ENCODE assay signal across 8 cellular contexts in the genomic region with DNA sequence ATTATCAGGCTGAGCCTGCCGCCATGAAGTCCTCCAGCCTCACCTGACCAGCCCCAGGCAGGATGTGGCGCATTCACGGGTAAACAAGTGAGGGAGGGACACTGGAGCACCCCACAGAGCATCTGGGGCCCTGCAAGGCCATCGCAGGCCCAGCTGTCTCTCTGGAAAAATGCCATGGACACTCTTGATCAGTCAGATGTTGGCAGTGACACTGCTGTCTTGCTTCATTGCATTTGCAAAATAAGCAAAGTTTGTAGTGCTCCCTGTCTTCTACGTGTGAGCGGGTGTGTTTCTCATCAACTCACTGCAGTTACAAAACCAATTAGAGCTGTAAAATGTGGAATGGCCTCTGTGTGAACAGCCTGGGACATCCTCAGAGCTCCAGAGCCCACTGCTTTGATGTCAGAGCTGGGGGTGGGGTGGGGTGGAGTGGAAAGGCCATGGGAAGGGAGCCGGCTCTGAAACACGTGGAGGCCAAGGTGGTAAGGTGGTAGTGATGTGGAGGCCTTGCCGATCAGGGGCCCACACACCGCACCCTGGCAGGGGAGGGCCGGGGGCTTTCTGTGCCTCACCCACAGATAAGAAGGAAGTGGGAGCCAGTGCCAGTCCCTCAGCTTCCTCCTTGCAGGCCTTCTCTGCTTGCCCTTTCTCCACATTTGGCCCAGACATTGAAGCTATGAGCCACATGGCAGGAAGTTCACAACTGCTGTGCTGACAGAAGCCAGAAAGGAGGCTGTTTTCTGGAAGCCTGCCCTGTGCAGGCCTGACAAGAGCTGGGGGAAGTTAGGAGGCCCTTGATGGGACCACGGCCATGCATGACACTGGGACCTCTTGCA.
DNase-seq lines count a peak whose midpoint lies in the region; ATAC-seq, FAIRE-seq and TF ChIP-seq lines count a peak whose summit lies in the region.

No MANE protein-coding gene starts in this region.

- no peaks in the 10 kb centered on the region for H3K36me3 ChIP-seq in MG63
- no peaks in the 10 kb centered on the region for H3K36me3 ChIP-seq in kidney (ENCODE audit: control insufficient read depth in 1 of 2, insufficient read depth in 2 of 2, low read length in 2 of 2)
- no peaks in the 10 kb centered on the region for H3K36me3 ChIP-seq in stomach

- CTCF ChIA-PET in activated naive CD4-positive, alpha-beta T cell treated with anti-CD3 and anti-CD28 coated beads, Interleukin-2, amount 10 ng/mL, durations not matched to agents 7 days and 5 days (lab: Charles Lee), result interaction anchor here (1.3 kb wide), 1 partner anchor 255 kb away, joined by 4 read pairs; a partner anchor contains a TSS

- no peaks in the 10 kb centered on the region for H3K27me3 ChIP-seq in MG63
- no peaks in the 10 kb centered on the region for H3K27me3 ChIP-seq in stomach

- no peak for TF ChIP-seq POLR2A in stomach (IDR thresholded peaks at IDR 0.05)

- intact Hi-C loops in kidney (cut with DNase I), result no loop called here
- intact Hi-C loops in stomach (cut with DNase I; ENCODE audit: low total_unique reads), result no loop called here

- H3K27ac ChIP-seq in kidney (ENCODE audit: low read depth in 2 of 2, low read length in 2 of 2) (peak overlapping the region in 1 of 2 donors; percentile 49), stomach (peak overlapping the region; percentile 14 to 80 (median 74))

- TF ChIP-seq CTCF in kidney (IDR thresholded peaks at IDR 0.05; ENCODE audit: borderline replicate concordance, extremely low read depth, insufficient read depth) (no peak), stomach (IDR thresholded peaks at IDR 0.05) (no peak)

- ATAC-seq in HG02885 (IDR thresholded peaks at IDR 0.05; ENCODE audit: poor library complexity, unreplicated experiment) (no peak), HG03342 (IDR thresholded peaks at IDR 0.05; ENCODE audit: unreplicated experiment) (no peak)

- FAIRE-seq in kidney (lab: Jason Lieb, UNC), result no peak

- no peaks in the 10 kb centered on the region for H3K9me3 Mint-ChIP-seq in activated naive CD4-positive, alpha-beta T cell treated with anti-CD3 and anti-CD28 coated beads, Interleukin-2, amount 10 ng/mL, durations not matched to agents 7 days and 5 days

- H3K36me3 Mint-ChIP-seq in activated naive CD4-positive, alpha-beta T cell treated with anti-CD3 and anti-CD28 coated beads, Interleukin-2, amount 10 ng/mL, durations not matched to agents 7 days and 5 days, result no peaks in the 10 kb centered on the region

- peaks cover 7% of the 10 kb centered on the region for H3K4me1 Mint-ChIP-seq in activated naive CD4-positive, alpha-beta T cell treated with anti-CD3 and anti-CD28 coated beads, Interleukin-2, amount 10 ng/mL, durations not matched to agents 7 days and 5 days

- H3K4me3 ChIP-seq in MG63 (no peak overlapping the region), kidney (ENCODE audit: low read length in 2 of 2) (no peak overlapping the region), stomach (no peak overlapping the region)

- H3K27ac Mint-ChIP-seq in activated naive CD4-positive, alpha-beta T cell treated with anti-CD3 and anti-CD28 coated beads, Interleukin-2, amount 10 ng/mL, durations not matched to agents 7 days and 5 days, result no peak overlapping the region

- H3K9me3 ChIP-seq in MG63, result no peaks in the 10 kb centered on the region
- no peaks in the 10 kb centered on the region for H3K9me3 ChIP-seq in kidney (ENCODE audit: control insufficient read depth in 1 of 2, low read length in 2 of 2)
- H3K9me3 ChIP-seq in stomach, result no peaks in the 10 kb centered on the region

- H3K9ac ChIP-seq in kidney (ENCODE audit: low read length in 2 of 2), result no peak overlapping the region

- H3K4me3 Mint-ChIP-seq in activated naive CD4-positive, alpha-beta T cell treated with anti-CD3 and anti-CD28 coated beads, Interleukin-2, amount 10 ng/mL, durations not matched to agents 7 days and 5 days, result no peak overlapping the region

- 59 to 64% (median 62%) methylated on average over 8 to 12 of the region's 12 CpGs for WGBS in stomach, 5 donors

- peaks cover 4% of the 10 kb centered on the region for H3K27me3 Mint-ChIP-seq in activated naive CD4-positive, alpha-beta T cell treated with anti-CD3 and anti-CD28 coated beads, Interleukin-2, amount 10 ng/mL, durations not matched to agents 7 days and 5 days

- peaks cover 10 to 11% of the 10 kb centered on the region in 2 donors for H3K4me1 ChIP-seq in kidney (ENCODE audit: control insufficient read depth in 1 of 2, insufficient read depth in 1 of 2, low read depth in 1 of 2, low read length in 2 of 2)
- H3K4me1 ChIP-seq in stomach, result peaks cover 14 to 44% (median 27%) of the 10 kb centered on the region in 4 donors

- TF ChIP-seq EP300 in stomach (IDR thresholded peaks at IDR 0.05), result no peak

- DNase-seq in MG63, result peak; percentile 76
- DNase-seq in SW480 (ENCODE audit: low spot score), result peak; percentile 11
- DNase-seq in kidney, result peak; percentile 89
- DNase-seq in stomach, result peak; percentile 38
- no peak for DNase-seq in activated naive CD4-positive, alpha-beta T cell treated with anti-CD3 and anti-CD28 coated beads, Interleukin-2, amount 10 ng/mL, durations not matched to agents 7 days and 5 days
- no peak for DNase-seq in mesenteric fat pad (ENCODE audit: low spot score)

Comparison
In these comparisons a context has a peak if more than half of its experiments do, and no peak if none do; other contexts are left out.
1. DNase-seq: peak in MG63 (single experiment), SW480 (single experiment), kidney (single experiment) and stomach (single experiment); none in activated naive CD4-positive, alpha-beta T cell treated with anti-CD3 and anti-CD28 coated beads, Interleukin-2, amount 10 ng/mL, durations not matched to agents 7 days and 5 days (single experiment) and mesenteric fat pad (single experiment).